In the genomic region with DNA sequence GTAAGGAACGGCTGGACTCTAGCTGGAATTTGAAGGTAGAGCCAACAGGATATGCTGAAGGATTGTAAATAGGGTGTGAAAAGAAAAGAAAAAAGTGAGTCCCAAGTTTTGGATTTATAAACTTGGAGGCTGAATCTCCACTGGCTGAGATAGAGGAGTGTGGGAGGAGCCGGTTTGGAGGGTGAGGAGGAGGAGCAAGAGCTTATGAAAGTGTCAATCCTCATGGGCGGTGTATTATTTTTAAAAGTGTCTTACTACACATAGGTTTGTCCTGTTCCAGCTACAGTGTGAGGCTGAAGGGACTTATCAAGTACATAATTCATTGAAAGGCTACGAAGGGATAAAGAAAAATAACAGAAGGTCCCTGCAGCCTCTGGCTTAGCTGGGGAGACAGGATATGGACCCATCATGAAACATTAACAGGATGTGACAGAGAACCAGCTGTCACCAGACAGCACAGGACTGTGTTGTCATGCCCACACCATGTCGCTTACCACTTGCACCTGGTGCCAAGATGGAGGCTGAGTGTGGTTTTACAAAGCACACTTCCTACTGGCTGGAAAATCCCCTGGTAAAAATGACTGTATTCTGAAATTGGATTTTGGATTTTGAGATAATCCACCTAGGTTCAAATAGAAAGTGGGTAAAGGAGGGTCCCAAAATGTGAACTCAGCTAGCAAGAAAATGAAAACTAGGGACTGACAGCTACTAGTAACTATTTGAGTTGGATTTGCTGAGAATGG, we compare ENCODE assay signal across 8 cellular contexts. TPM values are rescaled to one million over a fixed set of nuclear protein-coding genes. Genes with fewer than 3 reads are reported as not detected.
DNase-seq lines count a peak whose midpoint lies in the region; ATAC-seq lines count a peak whose summit lies in the region.

No MANE protein-coding gene starts in this region.

- no peaks in the 10 kb centered on the region for H3K9me3 Mint-ChIP-seq in activated T-helper 1 cell treated with anti-CD3 and anti-CD28 coated beads, Interleukin-12 subunit alpha, Interleukin-12 subunit beta, Interleukin-2, Interleukin-4 antibody, amounts not matched to agents 30 ng/mL and 10 ng/mL and 1 ng/mL, durations not matched to agents 14 hours and 24 hours and 36 hours
- H3K9me3 Mint-ChIP-seq in stimulated activated memory B cell treated with anti-CD40 and anti-IgM and Interleukin-4, amounts not matched to agents 10 μg/mL and 1 μg/mL and 100 μg/mL, for 72 hours: no peaks in the 10 kb centered on the region

- H3K4me3 Mint-ChIP-seq in activated T-helper 1 cell treated with anti-CD3 and anti-CD28 coated beads, Interleukin-12 subunit alpha, Interleukin-12 subunit beta, Interleukin-2, Interleukin-4 antibody, amounts not matched to agents 30 ng/mL and 10 ng/mL and 1 ng/mL, durations not matched to agents 14 hours and 24 hours and 36 hours: peak overlapping the region; percentile 32
- peak overlapping the region; percentile 47 for H3K4me3 Mint-ChIP-seq in stimulated activated memory B cell treated with anti-CD40 and anti-IgM and Interleukin-4, amounts not matched to agents 10 μg/mL and 1 μg/mL and 100 μg/mL, for 72 hours

- intact Hi-C loops in activated T-helper 1 cell treated with anti-CD3 and anti-CD28 coated beads, Interleukin-12 subunit alpha, Interleukin-12 subunit beta, Interleukin-2, Interleukin-4 antibody, amounts not matched to agents 30 ng/mL and 10 ng/mL and 1 ng/mL, durations not matched to agents 14 hours and 24 hours and 36 hours (cut with micrococcal nuclease): loop anchor here (1.0 to 10.0 kb wide), 4 partner anchors 16 to 701 kb away; a partner anchor contains a TSS
- intact Hi-C loops in cardiac septum (cut with DNase I): no loop called here

- peaks cover 59% of the 10 kb centered on the region for H3K4me1 Mint-ChIP-seq in activated T-helper 1 cell treated with anti-CD3 and anti-CD28 coated beads, Interleukin-12 subunit alpha, Interleukin-12 subunit beta, Interleukin-2, Interleukin-4 antibody, amounts not matched to agents 30 ng/mL and 10 ng/mL and 1 ng/mL, durations not matched to agents 14 hours and 24 hours and 36 hours (ENCODE audit: low read depth)
- H3K4me1 Mint-ChIP-seq in stimulated activated memory B cell treated with anti-CD40 and anti-IgM and Interleukin-4, amounts not matched to agents 10 μg/mL and 1 μg/mL and 100 μg/mL, for 72 hours: peaks cover 49% of the 10 kb centered on the region

- peak; percentile 82 for ATAC-seq in GM18511 (IDR thresholded peaks at IDR 0.05; ENCODE audit: unreplicated experiment)
- peak; percentile 80 for ATAC-seq in GM21723 (IDR thresholded peaks at IDR 0.05; ENCODE audit: unreplicated experiment)
- peak; percentile 83 for ATAC-seq in stimulated activated memory B cell treated with anti-CD40 and anti-IgM and Interleukin-4, amounts not matched to agents 10 μg/mL and 1 μg/mL and 100 μg/mL, for 72 hours

- peaks cover 5% of the 10 kb centered on the region for H3K36me3 Mint-ChIP-seq in activated T-helper 1 cell treated with anti-CD3 and anti-CD28 coated beads, Interleukin-12 subunit alpha, Interleukin-12 subunit beta, Interleukin-2, Interleukin-4 antibody, amounts not matched to agents 30 ng/mL and 10 ng/mL and 1 ng/mL, durations not matched to agents 14 hours and 24 hours and 36 hours (ENCODE audit: low read depth)
- H3K36me3 Mint-ChIP-seq in stimulated activated memory B cell treated with anti-CD40 and anti-IgM and Interleukin-4, amounts not matched to agents 10 μg/mL and 1 μg/mL and 100 μg/mL, for 72 hours: peaks cover 11% of the 10 kb centered on the region

- peaks cover 2% of the 10 kb centered on the region for H3K27me3 Mint-ChIP-seq in activated T-helper 1 cell treated with anti-CD3 and anti-CD28 coated beads, Interleukin-12 subunit alpha, Interleukin-12 subunit beta, Interleukin-2, Interleukin-4 antibody, amounts not matched to agents 30 ng/mL and 10 ng/mL and 1 ng/mL, durations not matched to agents 14 hours and 24 hours and 36 hours (ENCODE audit: insufficient read depth)
- H3K27me3 Mint-ChIP-seq in stimulated activated memory B cell treated with anti-CD40 and anti-IgM and Interleukin-4, amounts not matched to agents 10 μg/mL and 1 μg/mL and 100 μg/mL, for 72 hours: no peaks in the 10 kb centered on the region

- peak overlapping the region; percentile 82 for H3K27ac Mint-ChIP-seq in activated T-helper 1 cell treated with anti-CD3 and anti-CD28 coated beads, Interleukin-12 subunit alpha, Interleukin-12 subunit beta, Interleukin-2, Interleukin-4 antibody, amounts not matched to agents 30 ng/mL and 10 ng/mL and 1 ng/mL, durations not matched to agents 14 hours and 24 hours and 36 hours
- H3K27ac Mint-ChIP-seq in stimulated activated memory B cell treated with anti-CD40 and anti-IgM and Interleukin-4, amounts not matched to agents 10 μg/mL and 1 μg/mL and 100 μg/mL, for 72 hours: peak overlapping the region; percentile 83

- DNase-seq in NAMALWA (ENCODE audit: low spot score) (peak; percentile 92), Kasumi-1 (lab: John Stamatoyannopoulos, UW) (no peak), cardiac septum (ENCODE audit: low spot score) (no peak), KG1 (lab: John Stamatoyannopoulos, UW) (no peak)
- peak; percentile 45 for DNase-seq in activated T-helper 1 cell treated with anti-CD3 and anti-CD28 coated beads, Interleukin-12 subunit alpha, Interleukin-12 subunit beta, Interleukin-2, Interleukin-4 antibody, amounts not matched to agents 30 ng/mL and 10 ng/mL and 1 ng/mL, durations not matched to agents 14 hours and 24 hours and 36 hours (ENCODE audit: low spot score)

RNA-seq across cellular contexts. Expression of a gene that starts 2.5 kb away (rescaled TPM):
- total RNA-seq in activated T-helper 1 cell treated with anti-CD3 and anti-CD28 coated beads, Interleukin-12 subunit alpha, Interleukin-12 subunit beta, Interleukin-2, Interleukin-4 antibody, amounts not matched to agents 30 ng/mL and 10 ng/mL and 1 ng/mL, durations not matched to agents 14 hours and 24 hours and 36 hours: 9.2 and 10.1 TPM in 2 replicates
- total RNA-seq in cardiac septum: 0.32 TPM

Comparison
In these comparisons a context has a peak if more than half of its experiments do, and no peak if none do; other contexts are left out.
1. DNase-seq: peak in NAMALWA (single experiment) and activated T-helper 1 cell treated with anti-CD3 and anti-CD28 coated beads, Interleukin-12 subunit alpha, Interleukin-12 subunit beta, Interleukin-2, Interleukin-4 antibody, amounts not matched to agents 30 ng/mL and 10 ng/mL and 1 ng/mL, durations not matched to agents 14 hours and 24 hours and 36 hours (single experiment); none in Kasumi-1 (0 of 2), cardiac septum (single experiment) and KG1 (single experiment).
2. Peak in every context shown above with its lines, with median percentiles within 50 percentile points of each other: ATAC-seq.